In genomic region chr11:72113170-72113808, GRCh38 we compare ENCODE assay signal across 8 cellular contexts. TPM values are rescaled to one million over a fixed set of nuclear protein-coding genes. Genes with fewer than 3 reads are reported as not detected.
DNase-seq lines count a peak whose midpoint lies in the region; ATAC-seq and TF ChIP-seq lines count a peak whose summit lies in the region.

No MANE protein-coding gene starts in this region.

- peak overlapping the region; percentile 95 to 99 (median 98) for H3K27ac Mint-ChIP-seq in naive thymus-derived CD8-positive, alpha-beta T cell

- TF ChIP-seq CTCF in C4-2B (conservative IDR thresholded peaks at IDR 0.05): no peak

- no peak for DNase-seq in caudate nucleus (lab: John Stamatoyannopoulos, UW)
- DNase-seq in naive thymus-derived CD8-positive, alpha-beta T cell: no peak
- DNase-seq in NCI-H187 treated with DMSO at 0.1 percent for 48 hours (lab: John Stamatoyannopoulos, UW): no peak
- no peak for DNase-seq in SW 1271 (lab: John Stamatoyannopoulos, UW)
- DNase-seq in KBM-7: no peak

- peak overlapping the region; percentile 87 to 100 (median 96) for H3K4me3 Mint-ChIP-seq in naive thymus-derived CD8-positive, alpha-beta T cell

- no peaks in the 10 kb centered on the region for H3K9me3 ChIP-seq in KOPT-K1 (ENCODE audit: insufficient read depth, low read length, poor library complexity, severe bottlenecking)

- H3K36me3 Mint-ChIP-seq in naive thymus-derived CD8-positive, alpha-beta T cell: peaks cover 8 to 17% (median 10%) of the 10 kb centered on the region in 3 donors

- H3K9me3 Mint-ChIP-seq in naive thymus-derived CD8-positive, alpha-beta T cell: peaks cover 0 to 5% (median 0%) of the 10 kb centered on the region in 9 donors

- H3K27me3 Mint-ChIP-seq in naive thymus-derived CD8-positive, alpha-beta T cell: peaks cover 0 to 10% (median 5%) of the 10 kb centered on the region in 5 donors

- peaks cover 20% of the 10 kb centered on the region for H3K36me3 ChIP-seq in KOPT-K1 (ENCODE audit: insufficient read depth, low read length)

- H3K4me1 Mint-ChIP-seq in naive thymus-derived CD8-positive, alpha-beta T cell: peaks cover 22 to 28% (median 25%) of the 10 kb centered on the region in 4 donors

- POLR2A ChIA-PET in naive thymus-derived CD8-positive, alpha-beta T cell (lab: Charles Lee): interaction anchor here (0.6 to 3.6 kb wide), 12 partner anchors 10 to 185 kb away, joined by 3 to 78 read pairs (median 9); partner anchors contain the start of genes INPPL1, LAMTOR1, NUMA1 and RNF121

- in situ Hi-C loops in KBM-7 (cut with MboI; ENCODE audit: low pct_unique_long_range_greater_than_20kb, low sequenced_read_pairs): no loop called here

- peak overlapping the region; percentile 82 for H3K27ac ChIP-seq in C4-2B
- H3K27ac ChIP-seq in KOPT-K1 (ENCODE audit: low read depth, low read length, poor library complexity, severe bottlenecking): peak overlapping the region; percentile 95
- H3K27ac ChIP-seq in caudate nucleus (ENCODE audit: low read depth, low read length): peak overlapping the region; percentile 99

- no peak for ATAC-seq in naive thymus-derived CD8-positive, alpha-beta T cell
- ATAC-seq in GM21528 (IDR thresholded peaks at IDR 0.05; ENCODE audit: low FRiP score, unreplicated experiment): no peak

RNA-seq across cellular contexts. Expression of gene ANAPC15, which starts 0.8 kb away (rescaled TPM):
- total RNA-seq in naive thymus-derived CD8-positive, alpha-beta T cell: 10 to 100 TPM; 52.9 to 62.1 TPM
- 100 to 1,000 TPM in 1 of 3 donors, 10 to 100 TPM in 2; 81.7 to 102 (median 90.1) TPM for polyA plus RNA-seq in naive thymus-derived CD8-positive, alpha-beta T cell

RNA-seq across cellular contexts. Expression of gene TOMT, which starts 7.6 kb away (rescaled TPM):
- not detected for total RNA-seq in naive thymus-derived CD8-positive, alpha-beta T cell
- polyA plus RNA-seq in naive thymus-derived CD8-positive, alpha-beta T cell: not detected

RNA-seq across cellular contexts. Expression of gene LAMTOR1, which starts 10.2 kb away (rescaled TPM):
- 10 to 100 TPM; 66.8 to 68.6 TPM for total RNA-seq in naive thymus-derived CD8-positive, alpha-beta T cell
- 10 to 100 TPM; 78.0 to 87.7 (median 78.6) TPM for polyA plus RNA-seq in naive thymus-derived CD8-positive, alpha-beta T cell

RNA-seq across cellular contexts. Expression of gene FOLR3, which starts 22.2 kb away (rescaled TPM):
- total RNA-seq in naive thymus-derived CD8-positive, alpha-beta T cell: not detected
- polyA plus RNA-seq in naive thymus-derived CD8-positive, alpha-beta T cell: not detected

RNA-seq across cellular contexts. Expression of gene LRRC51, which starts 32.6 kb away (rescaled TPM):
- 1 to 10 TPM; 5.0 to 6.6 TPM for total RNA-seq in naive thymus-derived CD8-positive, alpha-beta T cell
- polyA plus RNA-seq in naive thymus-derived CD8-positive, alpha-beta T cell: 1 to 10 TPM; 1.5 to 3.1 (median 2.5) TPM
